Comparison of ENCODE assay signal across 15 cellular contexts in genomic region chr14:86464386-86464785, GRCh38.
"Had no signal": no experiment of that assay in that cellular context is flagged by ENCODE, and none has a peak within 500 bp of the region (broad histone marks: within the 10 kb centered on the region; RNA-seq: fewer than 3 reads in every experiment).

No MANE protein-coding gene starts in this region.

- H3K4me3 ChIP-seq: cardiac muscle cell, esophagus muscularis mucosa, heart left ventricle had no signal

- H3K9me3 ChIP-seq: esophagus muscularis mucosa, heart left ventricle had no signal

- H3K27ac Mint-ChIP-seq: activated T-helper 1 cell treated with anti-CD3 and anti-CD28 coated beads, Interleukin-12 subunit alpha, Interleukin-12 subunit beta, Interleukin-2, Interleukin-4 antibody, amounts not matched to agents 30 ng/mL and 10 ng/mL and 1 ng/mL, durations not matched to agents 14 hours and 24 hours and 36 hours; nephron progenitor cell had no signal

- H3K36me3 Mint-ChIP-seq: stimulated activated naive B cell treated with anti-CD40 and anti-IgM and Interleukin-4, amounts not matched to agents 10 μg/mL and 1 μg/mL and 100 μg/mL, for 72 hours had no signal

- H3K4me1 ChIP-seq: esophagus muscularis mucosa, heart left ventricle had no signal

- H3K27me3 Mint-ChIP-seq: stimulated activated naive B cell treated with anti-CD40 and anti-IgM and Interleukin-4, amounts not matched to agents 10 μg/mL and 1 μg/mL and 100 μg/mL, for 72 hours had no signal

- DNase-seq: activated CD4-positive, alpha-beta T cell treated with anti-CD3 and anti-CD28 coated beads for 4 hours; activated naive CD4-positive, alpha-beta T cell treated with Interleukin-2 at 50 U/mL for 16 hours; heart left ventricle; left colon; mammary epithelial cell; nephron progenitor cell; stimulated activated CD4-positive, alpha-beta T cell treated with anti-CD3 and anti-CD28 coated beads, Interleukin-2, amount 100 ng/mL, for 24 hours; stimulated activated naive B cell treated with anti-CD40 and anti-IgM and Interleukin-4, amounts not matched to agents 10 μg/mL and 1 μg/mL and 100 μg/mL, for 72 hours; T-helper 9 cell; trophoblast cell; WERI-Rb-1 had no signal

- H3K9me3 Mint-ChIP-seq: activated T-helper 1 cell treated with anti-CD3 and anti-CD28 coated beads, Interleukin-12 subunit alpha, Interleukin-12 subunit beta, Interleukin-2, Interleukin-4 antibody, amounts not matched to agents 30 ng/mL and 10 ng/mL and 1 ng/mL, durations not matched to agents 14 hours and 24 hours and 36 hours; stimulated activated naive B cell treated with anti-CD40 and anti-IgM and Interleukin-4, amounts not matched to agents 10 μg/mL and 1 μg/mL and 100 μg/mL, for 72 hours had no signal

- H3K36me3 ChIP-seq: cardiac muscle cell, esophagus muscularis mucosa, heart left ventricle, WERI-Rb-1 had no signal

- H3K27ac ChIP-seq: cardiac muscle cell, esophagus muscularis mucosa, heart left ventricle, WERI-Rb-1 had no signal

- H3K27me3 ChIP-seq: cardiac muscle cell, esophagus muscularis mucosa, heart left ventricle had no signal

- H3K4me1 Mint-ChIP-seq: nephron progenitor cell had no signal

- H3K4me3 Mint-ChIP-seq: activated T-helper 1 cell treated with anti-CD3 and anti-CD28 coated beads, Interleukin-12 subunit alpha, Interleukin-12 subunit beta, Interleukin-2, Interleukin-4 antibody, amounts not matched to agents 30 ng/mL and 10 ng/mL and 1 ng/mL, durations not matched to agents 14 hours and 24 hours and 36 hours; nephron progenitor cell; stimulated activated naive B cell treated with anti-CD40 and anti-IgM and Interleukin-4, amounts not matched to agents 10 μg/mL and 1 μg/mL and 100 μg/mL, for 72 hours had no signal

- ATAC-seq: heart left ventricle; left colon; sciatic nerve; stimulated activated naive B cell treated with anti-CD40 and anti-IgM and Interleukin-4, amounts not matched to agents 10 μg/mL and 1 μg/mL and 100 μg/mL, for 72 hours had no signal
